ENCODE assay signal across 17 cellular contexts in genomic region chr5:143340891-143341685, GRCh38.
A peak's percentile ranks its signal among the peaks of the same experiment; 100 is the strongest.
DNase-seq lines count a peak whose midpoint lies in the region; ATAC-seq, FAIRE-seq and TF ChIP-seq lines count a peak whose summit lies in the region.
"Had no signal": no experiment of that assay in that cellular context is flagged by ENCODE, and none has a peak within 500 bp of the region (broad histone marks: within the 10 kb centered on the region; RNA-seq: fewer than 3 reads in every experiment).

No MANE protein-coding gene starts in this region.

- H3K36me3 Mint-ChIP-seq in Caco-2 (ENCODE audit: insufficient read depth, unreplicated experiment), result no peaks in the 10 kb centered on the region

- TF ChIP-seq CTCF in Caco-2 (IDR thresholded peaks at IDR 0.05; ENCODE audit: insufficient read depth in 1 of 2, low read depth in 1 of 2, low read length in 1 of 2, severe bottlenecking in 1 of 2, unreplicated experiment in 1 of 2), result no peak

- H3K9me3 ChIP-seq in Caco-2, result no peaks in the 10 kb centered on the region

- no peaks in the 10 kb centered on the region for H3K27me3 Mint-ChIP-seq in Caco-2 (ENCODE audit: insufficient read depth, unreplicated experiment)
- H3K27me3 Mint-ChIP-seq: activated naive CD8-positive, alpha-beta T cell treated with anti-CD3 and anti-CD28 coated beads, Interleukin-2, amount 10 ng/mL, durations not matched to agents 7 days and 5 days; dendritic cell treated with granulocyte-macrophage colony-stimulating factor and Interleukin-4, amounts not matched to agents 40 ng/mL and 50 ng/mL, for 4 days; IgD-negative memory B cell had no signal

- BruUV-seq in Caco-2 (replicated peaks; lab: Mats Ljungman, UMichigan), result no TSS peak

- CTCF ChIA-PET in Caco-2 (lab: Charles Lee), result interaction anchor here (0.6 kb wide), 1 partner anchor 63 kb away, joined by 3 read pairs; no protein-coding TSS in a partner anchor

- ATAC-seq in Right ventricle myocardium inferior, result peak; percentile 50
- no peak for ATAC-seq in GM21515 (IDR thresholded peaks at IDR 0.05; ENCODE audit: unreplicated experiment)

- intact Hi-C loops in Right ventricle myocardium inferior (cut with DNase I), result loop anchor here (10.0 kb wide), 1 partner anchor 54 kb away; no protein-coding TSS in a partner anchor
- intact Hi-C loops in cardiac septum (cut with DNase I), result loop anchor here (10.0 kb wide), 1 partner anchor 54 kb away; no protein-coding TSS in a partner anchor
- intact Hi-C loops in Caco-2 (cut with micrococcal nuclease; ENCODE audit: unreplicated experiment), result no loop called here

- POLR2A ChIA-PET in Caco-2 (lab: Charles Lee), result no interaction called here

- H3K4me3 ChIP-seq in Caco-2 (ENCODE audit: low read depth, low read length), result no peak overlapping the region

- H3K4me1 Mint-ChIP-seq in Caco-2 (ENCODE audit: low read depth, unreplicated experiment), result no peaks in the 10 kb centered on the region
- H3K4me1 Mint-ChIP-seq: nephron progenitor cell had no signal

- no peaks in the 10 kb centered on the region for H3K9me3 Mint-ChIP-seq in Caco-2 (ENCODE audit: unreplicated experiment)
- H3K9me3 Mint-ChIP-seq: dendritic cell treated with granulocyte-macrophage colony-stimulating factor and Interleukin-4, amounts not matched to agents 40 ng/mL and 50 ng/mL, for 4 days; IgD-negative memory B cell; nephron progenitor cell had no signal

- no peaks in the 10 kb centered on the region for H3K36me3 ChIP-seq in Caco-2 (ENCODE audit: control insufficient read depth, insufficient read depth, low read length)

- no peak overlapping the region for H3K27ac Mint-ChIP-seq in Caco-2 (ENCODE audit: unreplicated experiment)
- H3K27ac Mint-ChIP-seq: activated naive CD8-positive, alpha-beta T cell treated with anti-CD3 and anti-CD28 coated beads, Interleukin-2, amount 10 ng/mL, durations not matched to agents 7 days and 5 days; dendritic cell treated with granulocyte-macrophage colony-stimulating factor and Interleukin-4, amounts not matched to agents 40 ng/mL and 50 ng/mL, for 4 days; IgD-negative memory B cell; nephron progenitor cell had no signal

- H3K4me3 Mint-ChIP-seq in Caco-2 (ENCODE audit: unreplicated experiment), result no peak overlapping the region
- H3K4me3 Mint-ChIP-seq: activated naive CD8-positive, alpha-beta T cell treated with anti-CD3 and anti-CD28 coated beads, Interleukin-2, amount 10 ng/mL, durations not matched to agents 7 days and 5 days; dendritic cell treated with granulocyte-macrophage colony-stimulating factor and Interleukin-4, amounts not matched to agents 40 ng/mL and 50 ng/mL, for 4 days; IgD-negative memory B cell; nephron progenitor cell had no signal

- peak overlapping the region; percentile 21 for H3K27ac ChIP-seq in cingulate gyrus (ENCODE audit: low read depth, low read length)

- no peak for DNase-seq in Right ventricle myocardium inferior (ENCODE audit: missing footprints)
- no peak for DNase-seq in cardiac septum (ENCODE audit: low spot score)
- peak; percentile 27 to 36 for DNase-seq in lung microvascular endothelial cell (ENCODE audit: low read depth in 2 of 2)
- DNase-seq in activated effector memory CD4-positive, alpha-beta T cell treated with Interleukin-2 at 50 U/mL for 16 hours, result no peak
- DNase-seq in HTR-8/SVneo (ENCODE audit: insufficient read length, low spot score), result no peak
- no peak for DNase-seq in Caco-2
- DNase-seq: activated naive CD8-positive, alpha-beta T cell treated with anti-CD3 and anti-CD28 coated beads, Interleukin-2, amount 10 ng/mL, durations not matched to agents 7 days and 5 days; foreskin melanocyte; kidney; NCI-H1436; NCI-H510A treated with DMSO at 0.1 percent for 48 hours; nephron progenitor cell; T1000 had no signal

- H3K4me1 ChIP-seq in Caco-2, result no peaks in the 10 kb centered on the region

- no peaks in the 10 kb centered on the region for H3K27me3 ChIP-seq in Caco-2 (replicated peaks; ENCODE audit: control insufficient read depth, insufficient read depth, low read length)

- no peak for FAIRE-seq in HTR-8/SVneo (lab: Jason Lieb, UNC)
- FAIRE-seq: kidney had no signal

Comparison
In these comparisons a context has a peak if more than half of its experiments do, and no peak if none do; other contexts are left out.
1. DNase-seq: peak in lung microvascular endothelial cell (2 of 2); none in Right ventricle myocardium inferior (single experiment), cardiac septum (single experiment), activated effector memory CD4-positive, alpha-beta T cell treated with Interleukin-2 at 50 U/mL for 16 hours (single experiment), HTR-8/SVneo (single experiment) and Caco-2 (0 of 2).